8 cellular contexts compared by ENCODE assay signal in the genomic region with DNA sequence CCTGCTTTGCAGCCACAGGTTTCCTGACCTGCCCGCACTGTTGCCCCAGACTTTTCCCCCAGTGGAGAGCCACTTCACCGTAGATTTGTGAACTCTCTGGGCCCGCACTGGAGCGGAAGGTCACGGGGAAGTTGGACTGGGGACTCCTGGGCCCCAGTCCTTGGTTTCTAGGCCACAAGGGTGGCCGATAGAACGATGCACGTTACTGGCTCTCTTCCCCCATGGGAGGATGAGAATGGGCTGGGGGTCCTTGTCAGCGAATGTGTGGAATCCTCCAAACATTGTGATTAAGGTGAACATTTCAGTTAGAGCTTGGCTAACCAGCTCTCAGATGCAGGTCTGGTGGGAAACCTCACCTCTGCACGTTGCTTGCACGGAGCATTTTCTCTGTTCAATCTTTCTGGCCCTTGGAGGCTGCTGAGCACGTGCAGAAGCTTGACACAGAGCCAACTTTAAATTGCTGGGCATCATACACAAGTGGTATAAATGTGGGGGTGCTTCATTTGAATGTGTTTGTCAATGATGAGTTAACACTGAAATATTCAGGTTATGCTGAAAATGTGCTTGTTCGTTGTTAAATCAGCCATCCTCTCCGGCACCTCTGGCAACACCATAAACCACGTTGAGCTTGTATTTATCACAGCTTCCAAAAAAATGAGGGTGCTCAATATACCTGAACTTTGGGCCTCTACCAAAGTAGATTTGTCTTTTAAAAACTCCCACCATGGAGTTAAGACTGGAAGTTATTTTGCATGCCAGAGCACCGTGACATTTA. TPM values are rescaled to one million over a fixed set of nuclear protein-coding genes. Genes with fewer than 3 reads are reported as not detected.
DNase-seq lines count a peak whose midpoint lies in the region; ATAC-seq and TF ChIP-seq lines count a peak whose summit lies in the region.

No MANE protein-coding gene starts in this region.

- DNase-seq in COLO668 (lab: John Stamatoyannopoulos, UW; ENCODE audit: unreplicated experiment), result peak; percentile 24
- peak; percentile 82 for DNase-seq in HS-5 (ENCODE audit: low read depth)
- peak; percentile 58 for DNase-seq in SHP77 treated with DMSO at 0.1 percent for 48 hours (lab: John Stamatoyannopoulos, UW)
- DNase-seq in choroid plexus epithelial cell (ENCODE audit: low read depth), result peak; percentile 81
- no peak for DNase-seq in left lobe of liver (ENCODE audit: low spot score)
- DNase-seq in stomach, result no peak
- no peak for DNase-seq in amniotic stem cell (lab: John Stamatoyannopoulos, UW)

- TF ChIP-seq POLR2A in stomach (IDR thresholded peaks at IDR 0.05), result no peak

- no peak for TF ChIP-seq EP300 in stomach (IDR thresholded peaks at IDR 0.05)

- H3K9me3 ChIP-seq in stomach, result no peaks in the 10 kb centered on the region

- peaks cover 12 to 44% (median 30%) of the 10 kb centered on the region in 4 donors for H3K4me1 ChIP-seq in stomach

- H3K27ac ChIP-seq in stomach, result peak overlapping the region; percentile 84 to 96 (median 92)

- no peaks in the 10 kb centered on the region for H3K27me3 ChIP-seq in stomach

- TF ChIP-seq CTCF in choroid plexus epithelial cell (conservative IDR thresholded peaks at IDR 0.05; ENCODE audit: low read depth, low read length) (no peak), stomach (IDR thresholded peaks at IDR 0.05) (no peak)

- ATAC-seq in GM19035 (IDR thresholded peaks at IDR 0.05; ENCODE audit: unreplicated experiment) (peak; percentile 30), left lobe of liver (peak; percentile 50)

- H3K4me3 ChIP-seq in choroid plexus epithelial cell (ENCODE audit: low read depth, low read length) (peak overlapping the region; percentile 71), stomach (peak overlapping the region; percentile 74 to 80 (median 77))

- WGBS in stomach, 5 donors, result 3 to 7% (median 4%) methylated on average over 10 to 16 of the region's 16 CpGs

- H3K36me3 ChIP-seq in stomach, result peaks cover 0 to 8% (median 4%) of the 10 kb centered on the region in 4 donors

- intact Hi-C loops in stomach (cut with DNase I; ENCODE audit: low total_unique reads), result no loop called here

RNA-seq across cellular contexts. Expression of a gene that starts 1.0 kb away (rescaled TPM):
- total RNA-seq in left lobe of liver (27.2 TPM), stomach (10 to 100 TPM; 12.8 to 35.1 (median 20.9) TPM)
- polyA plus RNA-seq in stomach, result 10 to 100 TPM in 2 of 3 donors, 1 to 10 TPM in 1; 8.8 to 12.5 (median 11.8) TPM

RNA-seq across cellular contexts. Expression of a gene that starts 40.8 kb away (rescaled TPM):
- not detected for total RNA-seq in left lobe of liver
- total RNA-seq in stomach, result under 1 TPM in 1 of 5 donors, not detected in 4; 0.92 TPM
- polyA plus RNA-seq in stomach, result under 1 TPM; 0.05 to 0.15 (median 0.12) TPM

Comparison
In these comparisons a context has a peak if more than half of its experiments do, and no peak if none do; other contexts are left out.
1. DNase-seq: peak in COLO668 (single experiment), HS-5 (single experiment), SHP77 treated with DMSO at 0.1 percent for 48 hours (single experiment) and choroid plexus epithelial cell (single experiment); none in left lobe of liver (single experiment), stomach (single experiment) and amniotic stem cell (single experiment).